ENCODE assay signal across 8 cellular contexts in genomic region chr5:172897691-172898512, GRCh38.
DNase-seq lines count a peak whose midpoint lies in the region; ATAC-seq and TF ChIP-seq lines count a peak whose summit lies in the region.

No MANE protein-coding gene starts in this region.

- no peak for ATAC-seq in HG03378 (IDR thresholded peaks at IDR 0.05; ENCODE audit: unreplicated experiment)

- no peak for TF ChIP-seq POLR2A in NB4 (IDR thresholded peaks at IDR 0.05; ENCODE audit: extremely low read depth, insufficient read length)

- CTCF ChIA-PET in AG04449 (lab: Yijun Ruan, JAX), result interaction anchor here (0.7 to 10.6 kb wide), 13 partner anchors 10 to 661 kb away, joined by 3 to 88 read pairs (median 4); partner anchors contain the start of gene DUSP1

- no peaks in the 10 kb centered on the region for H3K27me3 Mint-ChIP-seq in nephron (ENCODE audit: low read depth)

- POLR2A ChIA-PET in AG04449 (lab: Yijun Ruan, JAX), result interaction anchor here (0.6 to 6.4 kb wide), 12 partner anchors 8 to 430 kb away, joined by 3 to 117 read pairs (median 4); partner anchors contain the start of genes DUSP1 and STC2

- H3K27ac ChIP-seq in dorsolateral prefrontal cortex, result peak overlapping the region in 56 of 59 donors; percentile 1 to 92 (median 72)

- H3K36me3 Mint-ChIP-seq in nephron (ENCODE audit: low read depth), result peaks cover 30% of the 10 kb centered on the region

- no peaks in the 10 kb centered on the region for H3K27me3 ChIP-seq in dorsolateral prefrontal cortex

- H3K27ac Mint-ChIP-seq in nephron, result peak overlapping the region; percentile 81 to 93 (median 81)

- no peak for TF ChIP-seq CTCF in AG04449 (IDR thresholded peaks at IDR 0.05; ENCODE audit: insufficient read depth, low read length, missing control alignments)
- no peak for TF ChIP-seq CTCF in NB4 (IDR thresholded peaks at IDR 0.05; ENCODE audit: low read depth, low read length)
- no peak for TF ChIP-seq CTCF in dorsolateral prefrontal cortex (IDR thresholded peaks at IDR 0.05 in 54 of 56, conservative IDR thresholded peaks at IDR 0.05 in 2 of 56; ENCODE audit: low read depth in 1 of 56, partially characterized antibody in 56 of 56)
- no peak for TF ChIP-seq CTCF in nephron (IDR thresholded peaks at IDR 0.05; ENCODE audit: unreplicated experiment in 3 of 3)

- peak; percentile 96 for DNase-seq in AG04449 (ENCODE audit: low read depth, low spot score)
- DNase-seq in NB4 (ENCODE audit: low read depth), result peak; percentile 18
- no peak for DNase-seq in dorsolateral prefrontal cortex
- DNase-seq in Kasumi-1 (lab: John Stamatoyannopoulos, UW), result no peak
- no peak for DNase-seq in cortex of kidney (lab: John Stamatoyannopoulos, UW)
- no peak for DNase-seq in DMS79 (lab: John Stamatoyannopoulos, UW)

- H3K4me3 ChIP-seq in AG04449 (ENCODE audit: low read depth, low read length), result no peak overlapping the region
- no peak overlapping the region for H3K4me3 ChIP-seq in NB4 (ENCODE audit: low read depth, low read length)
- H3K4me3 ChIP-seq in dorsolateral prefrontal cortex, result peak overlapping the region in 20 of 59 donors; percentile 3 to 50 (median 31)

- H3K9me3 Mint-ChIP-seq in nephron, result no peaks in the 10 kb centered on the region

- peaks cover 50% of the 10 kb centered on the region for H3K4me1 Mint-ChIP-seq in nephron

- H3K4me3 Mint-ChIP-seq in nephron, result no peak overlapping the region

- intact Hi-C loops in dorsolateral prefrontal cortex (cut with DNase I), result no loop called here

Comparison
In these comparisons a context has a peak if more than half of its experiments do, and no peak if none do; other contexts are left out.
1. DNase-seq: peak in AG04449 (single experiment) and NB4 (single experiment); none in dorsolateral prefrontal cortex (0 of 10), Kasumi-1 (0 of 2), cortex of kidney (single experiment) and DMS79 (single experiment).